In genomic region chr1:224106568-224107281, GRCh38 we compare ENCODE assay signal across 1 cellular context.
TF ChIP-seq lines count a peak whose summit lies in the region.

No MANE protein-coding gene starts in this region.

TF ChIP-seq in liver, 16 proteins besides CTCF, POLR2A, EP300 and RAD21 (continued from another document):
- peak; percentile 32 for TF ChIP-seq NR2F2 (IDR thresholded peaks at IDR 0.05)
- peak in 1 of 2 donors; percentile 23 for TF ChIP-seq GABPA (IDR thresholded peaks at IDR 0.05 in 1 of 2, conservative IDR thresholded peaks at IDR 0.05 in 1 of 2)
TF ChIP-seq in liver: peak in this region for 6.
